ENCODE assay signal across 9 cellular contexts in the genomic region with DNA sequence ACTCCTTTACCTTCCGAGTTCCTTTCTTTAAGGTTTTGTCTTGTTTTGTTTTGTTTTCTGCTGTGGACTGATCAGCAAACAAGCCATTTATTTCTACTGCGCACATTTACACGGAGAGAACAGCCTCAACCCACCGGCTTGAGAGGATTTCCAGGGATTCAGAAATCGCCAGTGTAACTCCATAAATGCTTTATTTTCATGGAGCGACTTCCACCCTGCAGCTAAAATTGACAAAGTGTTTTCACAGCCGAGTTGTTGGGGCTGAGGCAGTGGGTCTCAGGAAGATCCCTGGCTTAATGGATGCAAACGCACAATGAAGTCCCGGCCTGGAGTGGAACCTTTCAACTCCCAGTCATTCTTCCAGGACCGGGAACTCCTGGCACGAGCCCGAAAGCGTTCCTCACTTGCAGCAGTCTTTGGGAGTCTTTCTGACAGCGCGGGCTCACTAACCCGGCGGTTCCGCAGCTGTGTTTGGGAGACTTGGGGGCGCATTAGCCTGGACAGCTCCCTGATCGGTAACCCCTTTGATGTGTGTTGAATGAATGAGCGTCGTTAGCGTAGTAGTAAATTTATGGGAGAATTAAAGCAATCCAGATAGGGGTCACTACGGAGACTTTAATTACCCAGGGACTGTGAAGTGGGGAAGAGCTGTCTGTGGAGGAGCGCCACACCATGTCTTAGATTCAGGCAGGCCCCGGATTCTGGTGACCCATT. TPM values are rescaled to one million over a fixed set of nuclear protein-coding genes. Genes with fewer than 3 reads are reported as not detected.
DNase-seq lines count a peak whose midpoint lies in the region; ATAC-seq, FAIRE-seq and TF ChIP-seq lines count a peak whose summit lies in the region.
"Had no signal": no experiment of that assay in that cellular context is flagged by ENCODE, and none has a peak within 500 bp of the region (broad histone marks: within the 10 kb centered on the region; RNA-seq: fewer than 3 reads in every experiment).

No MANE protein-coding gene starts in this region.

- peaks cover 0 to 7% of the 10 kb centered on the region in 2 donors for H3K9me3 Mint-ChIP-seq in stimulated activated naive CD8-positive, alpha-beta T cell treated with anti-CD3 and anti-CD28 coated beads, Interleukin-15, amount 100 ng/mL, for 72 hours

- peak overlapping the region; percentile 20 to 45 for H3K4me3 ChIP-seq in kidney (ENCODE audit: low read length in 2 of 2)

- peak; percentile 30 for ATAC-seq in HG03354 (IDR thresholded peaks at IDR 0.05; ENCODE audit: poor library complexity, severe bottlenecking, unreplicated experiment)
- peak; percentile 33 for ATAC-seq in stimulated activated naive CD8-positive, alpha-beta T cell treated with anti-CD3 and anti-CD28 coated beads, Interleukin-15, amount 100 ng/mL, for 72 hours

- peak overlapping the region; percentile 61 to 64 for H3K4me3 Mint-ChIP-seq in stimulated activated naive CD8-positive, alpha-beta T cell treated with anti-CD3 and anti-CD28 coated beads, Interleukin-15, amount 100 ng/mL, for 72 hours

- intact Hi-C loops in kidney (cut with DNase I): no loop called here

- no peaks in the 10 kb centered on the region for H3K36me3 ChIP-seq in kidney (ENCODE audit: control insufficient read depth in 1 of 2, insufficient read depth in 2 of 2, low read length in 2 of 2)

- DNase-seq in EL (peak; percentile 40), astrocyte of the hippocampus (ENCODE audit: low read depth, low spot score) (peak; percentile 40), kidney (peak; percentile 69), HCEC 1CT (no peak), DMS153 (lab: John Stamatoyannopoulos, UW) (no peak), SIG-M5 (lab: John Stamatoyannopoulos, UW) (no peak)
- DNase-seq in stimulated activated naive CD8-positive, alpha-beta T cell treated with anti-CD3 and anti-CD28 coated beads, Interleukin-15, amount 100 ng/mL, for 72 hours: no peak
- DNase-seq: IMR-90 had no signal

- peaks cover 0 to 3% of the 10 kb centered on the region in 2 donors for H3K9me3 ChIP-seq in kidney (ENCODE audit: control insufficient read depth in 1 of 2, low read length in 2 of 2)

- no peak overlapping the region for H3K9ac ChIP-seq in kidney (ENCODE audit: low read length in 2 of 2)

- no peak for FAIRE-seq in kidney (lab: Jason Lieb, UNC)

- no peak for TF ChIP-seq CTCF in kidney (IDR thresholded peaks at IDR 0.05; ENCODE audit: borderline replicate concordance, extremely low read depth, insufficient read depth)

- peaks cover 19% of the 10 kb centered on the region for H3K4me1 Mint-ChIP-seq in stimulated activated naive CD8-positive, alpha-beta T cell treated with anti-CD3 and anti-CD28 coated beads, Interleukin-15, amount 100 ng/mL, for 72 hours

- H3K27me3 Mint-ChIP-seq in stimulated activated naive CD8-positive, alpha-beta T cell treated with anti-CD3 and anti-CD28 coated beads, Interleukin-15, amount 100 ng/mL, for 72 hours: peaks cover 76% of the 10 kb centered on the region

- no peak overlapping the region for H3K27ac Mint-ChIP-seq in stimulated activated naive CD8-positive, alpha-beta T cell treated with anti-CD3 and anti-CD28 coated beads, Interleukin-15, amount 100 ng/mL, for 72 hours

- H3K4me1 ChIP-seq in kidney (ENCODE audit: control insufficient read depth in 1 of 2, insufficient read depth in 1 of 2, low read depth in 1 of 2, low read length in 2 of 2): peaks cover 0 to 9% of the 10 kb centered on the region in 2 donors

- H3K27ac ChIP-seq in kidney (ENCODE audit: low read depth in 2 of 2, low read length in 2 of 2): no peak overlapping the region

RNA-seq across cellular contexts. Expression of gene MYRIP, which starts 0.8 kb away (rescaled TPM):
- total RNA-seq in kidney: 6.6 TPM
- 0.92 TPM for polyA plus RNA-seq in kidney (ENCODE audit: insufficient read depth, low read depth, low replicate concordance)
- total RNA-seq: IMR-90 had no signal
- polyA plus RNA-seq: IMR-90 had no signal

Comparison
In these comparisons a context has a peak if more than half of its experiments do, and no peak if none do; other contexts are left out.
1. DNase-seq: peak in EL (single experiment), astrocyte of the hippocampus (single experiment) and kidney (single experiment); none in stimulated activated naive CD8-positive, alpha-beta T cell treated with anti-CD3 and anti-CD28 coated beads, Interleukin-15, amount 100 ng/mL, for 72 hours (0 of 2), HCEC 1CT (single experiment), DMS153 (single experiment) and SIG-M5 (single experiment).